20 cellular contexts compared by ENCODE assay signal in genomic region chr1:63790989-63791388, GRCh38. TPM values are rescaled to one million over a fixed set of nuclear protein-coding genes. Genes with fewer than 3 reads are reported as not detected.
DNase-seq lines count a peak whose midpoint lies in the region; ATAC-seq lines count a peak whose summit lies in the region.
"Had no signal": no experiment of that assay in that cellular context is flagged by ENCODE, and none has a peak within 500 bp of the region (broad histone marks: within the 10 kb centered on the region; RNA-seq: fewer than 3 reads in every experiment).

No MANE protein-coding gene starts in this region.

- ATAC-seq in HG03039 (IDR thresholded peaks at IDR 0.05; ENCODE audit: unreplicated experiment), result no peak
- ATAC-seq: activated T-cell treated with anti-CD3 and anti-CD28 coated beads, Interleukin-2, amount 50 U/mL, for 72 hours; heart right ventricle; mucosa of descending colon had no signal

- in situ Hi-C loops in G401 (cut with HindIII; ENCODE audit: low sequenced_read_pairs), result no loop called here

- intact Hi-C loops in posterior vena cava (cut with DNase I), result no loop called here

- DNase-seq in G401 (ENCODE audit: low spot score) (peak; percentile 67), HT1080 (ENCODE audit: low read depth) (peak; percentile 45), cerebellar cortex (ENCODE audit: low spot score) (peak; percentile 62), myocyte (ENCODE audit: low read depth) (peak; percentile 84), posterior vena cava (ENCODE audit: low spot score) (no peak), NCI-H187 (lab: John Stamatoyannopoulos, UW) (no peak)
- DNase-seq: activated naive CD4-positive, alpha-beta T cell treated with anti-CD3 and anti-CD28 coated beads, Interleukin-2, amount 50 U/mL, for 16 hours; activated T-cell treated with anti-CD3 and anti-CD28 coated beads, Interleukin-2, amount 50 U/mL, for 72 hours; CD4-positive, alpha-beta memory T cell; DMS79; heart right ventricle; mucosa of descending colon; NCI-H1417 treated with DMSO at 0.1 percent for 48 hours; NCI-H748 treated with DMSO at 0.1 percent for 48 hours; PC-9; stimulated activated CD4-positive, alpha-beta T cell treated with anti-CD3 and anti-CD28 coated beads, Interleukin-4, amount 100 ng/mL, for 1 hour; T-helper 1 cell; tibial artery had no signal

RNA-seq across cellular contexts. Expression of gene ROR1, which starts 17.2 kb away (rescaled TPM):
- total RNA-seq in G401 (2014; rRNA removed; shearing (Covaris generic)), result not detected in 2 replicates
- total RNA-seq in HT1080 (2014; rRNA removed; shearing (Covaris generic)), result 2.7 and 2.9 TPM in 2 replicates
- 1.9 and 2.5 TPM in 2 replicates for polyA plus RNA-seq in HT1080 (2015; cell fraction: cytosol; rRNA removed)
- 4.6 and 5.6 TPM in 2 replicates for polyA plus RNA-seq in HT1080 (2015; cell fraction: nucleus; rRNA removed)
- total RNA-seq in myocyte (2.5 and 3.0 TPM in 2 replicates), posterior vena cava (10 to 100 TPM; 19.3 to 25.8 TPM)
- 2.7 TPM for polyA plus RNA-seq in myocyte (2012)
- total RNA-seq: activated CD8-positive, alpha-beta memory T cell treated with anti-CD3 and anti-CD28 coated beads for 36 hours; CD4-positive, alpha-beta memory T cell had no signal
- polyA plus RNA-seq: CD4-positive, alpha-beta memory T cell had no signal

Comparison
In these comparisons a context has a peak if more than half of its experiments do, and no peak if none do; other contexts are left out.
1. DNase-seq: peak in G401 (single experiment), HT1080 (single experiment), cerebellar cortex (single experiment) and myocyte (single experiment); none in posterior vena cava (single experiment) and NCI-H187 (0 of 2).